ENCODE assay signal across 12 cellular contexts in the genomic region with DNA sequence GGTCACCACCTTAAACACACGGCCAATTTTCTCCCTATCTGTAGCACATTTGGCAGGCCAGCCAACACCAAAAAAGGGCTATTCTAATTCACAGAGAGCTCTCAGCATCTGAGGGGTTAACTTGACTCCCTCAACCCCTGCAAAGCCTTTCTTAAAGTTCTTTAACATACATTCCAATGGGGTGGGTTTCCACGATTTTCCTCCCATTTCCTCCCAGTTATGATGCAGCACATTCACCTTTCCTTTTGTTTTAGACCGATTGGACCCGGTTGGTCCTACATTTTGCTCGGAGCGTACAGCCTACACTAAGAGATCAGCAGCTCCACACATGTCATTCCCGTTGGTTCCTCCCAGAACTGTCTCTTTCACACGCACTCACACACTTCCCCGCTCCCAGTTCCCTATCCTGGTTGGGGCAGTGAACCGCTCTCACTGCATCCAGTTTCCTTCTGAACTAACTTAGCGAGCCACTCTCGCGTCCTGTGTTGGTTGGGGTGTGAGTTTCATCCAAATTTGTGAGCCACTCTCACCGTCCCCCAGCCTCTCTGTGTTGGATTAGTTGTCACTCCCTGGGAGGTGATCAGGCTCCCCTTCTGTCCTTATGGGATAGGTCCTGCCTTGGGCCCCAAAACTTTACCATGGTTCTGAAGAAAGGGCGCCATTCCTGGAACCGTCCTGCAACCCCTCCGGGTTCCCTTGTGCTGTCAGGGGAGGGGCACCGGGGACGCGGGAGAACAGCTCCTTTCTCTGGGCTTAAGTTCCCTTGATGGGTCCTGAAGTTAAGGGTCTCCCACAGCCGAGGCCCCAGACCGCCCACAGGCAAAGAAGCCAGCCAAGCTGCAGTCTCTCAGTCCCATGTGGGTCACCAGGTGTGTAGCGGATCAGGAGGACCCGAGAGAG. TPM values are rescaled to one million over a fixed set of nuclear protein-coding genes. Genes with fewer than 3 reads are reported as not detected.
A peak's percentile ranks its signal among the peaks of the same experiment; 100 is the strongest.
DNase-seq lines count a peak whose midpoint lies in the region; ATAC-seq and TF ChIP-seq lines count a peak whose summit lies in the region.
"Had no signal": no experiment of that assay in that cellular context is flagged by ENCODE, and none has a peak within 500 bp of the region (broad histone marks: within the 10 kb centered on the region; RNA-seq: fewer than 3 reads in every experiment).

No MANE protein-coding gene starts in this region.

- H3K4me1 ChIP-seq in HUES6 (ENCODE audit: control insufficient read depth, insufficient read depth, low read length) (peaks cover 36% of the 10 kb centered on the region), colonic mucosa (no peaks in the 10 kb centered on the region), subcutaneous abdominal adipose tissue (ENCODE audit: control insufficient read depth in 5 of 5, insufficient read depth in 5 of 5, low read length in 5 of 5) (peaks cover 0 to 7% (median 0%) of the 10 kb centered on the region in 5 donors), spleen (no peaks in the 10 kb centered on the region)
- H3K4me1 ChIP-seq: SJCRH30 had no signal

- H3K27me3 ChIP-seq in HUES6 (ENCODE audit: control insufficient read depth, insufficient read depth, low read length) (no peaks in the 10 kb centered on the region), colonic mucosa (no peaks in the 10 kb centered on the region), subcutaneous abdominal adipose tissue (ENCODE audit: control insufficient read depth in 5 of 5, insufficient read depth in 4 of 5, low read length in 5 of 5) (peaks cover 0 to 11% (median 0%) of the 10 kb centered on the region in 5 donors), spleen (replicated peaks in 1 of 7) (no peaks in the 10 kb centered on the region)
- H3K27me3 ChIP-seq: SJCRH30 had no signal

- peak overlapping the region; percentile 28 for H3K9ac ChIP-seq in HUES6 (ENCODE audit: low read length)
- peak overlapping the region; percentile 30 to 36 for H3K9ac ChIP-seq in colonic mucosa (ENCODE audit: low read depth in 2 of 2, low read length in 2 of 2)
- no peak overlapping the region for H3K9ac ChIP-seq in subcutaneous abdominal adipose tissue (ENCODE audit: low read length in 5 of 5)

- intact Hi-C loops in colonic mucosa (cut with DNase I) = no loop called here
- intact Hi-C loops in spleen (cut with DNase I; ENCODE audit: low total_unique reads) = no loop called here

- no peak for TF ChIP-seq POLR2A in spleen (IDR thresholded peaks at IDR 0.05)

- H3K4me3 ChIP-seq in HUES6 (ENCODE audit: low read depth, low read length) (peak overlapping the region; percentile 52), colonic mucosa (no peak overlapping the region), subcutaneous abdominal adipose tissue (ENCODE audit: low read depth in 1 of 5, low read length in 5 of 5) (peak overlapping the region in 3 of 5 donors; percentile 22 to 30 (median 26)), spleen (no peak overlapping the region)
- H3K4me3 ChIP-seq: SJCRH30 had no signal

- 64 to 81% (median 73%) methylated on average over 24 of the region's 24 CpGs for WGBS in spleen, 5 donors

- no peak for ATAC-seq in HG02884 (IDR thresholded peaks at IDR 0.05; ENCODE audit: unreplicated experiment)

- H3K36me3 ChIP-seq in HUES6 (ENCODE audit: control insufficient read depth, insufficient read depth, low read length) (no peaks in the 10 kb centered on the region), colonic mucosa (no peaks in the 10 kb centered on the region), subcutaneous abdominal adipose tissue (ENCODE audit: control insufficient read depth in 5 of 5, insufficient read depth in 5 of 5, low read length in 5 of 5) (no peaks in the 10 kb centered on the region), spleen (no peaks in the 10 kb centered on the region)
- H3K36me3 ChIP-seq: SJCRH30 had no signal

- H3K27ac ChIP-seq in HUES6 (ENCODE audit: low read depth, low read length) (peak overlapping the region; percentile 61), colonic mucosa (peak overlapping the region; percentile 48), subcutaneous abdominal adipose tissue (ENCODE audit: low read depth, low read length) (no peak overlapping the region), spleen (no peak overlapping the region)
- H3K27ac ChIP-seq: SJCRH30 had no signal

- TF ChIP-seq CTCF in colonic mucosa (IDR thresholded peaks at IDR 0.05) (no peak), spleen (IDR thresholded peaks at IDR 0.05 in 8 of 11, conservative IDR thresholded peaks at IDR 0.05 in 3 of 11) (no peak)

- no peaks in the 10 kb centered on the region for H3K9me3 ChIP-seq in HUES6 (ENCODE audit: control insufficient read depth, insufficient read depth, low read depth, low read length)
- H3K9me3 ChIP-seq in colonic mucosa = no peaks in the 10 kb centered on the region
- no peaks in the 10 kb centered on the region for H3K9me3 ChIP-seq in subcutaneous abdominal adipose tissue (ENCODE audit: control insufficient read depth in 5 of 5, low read length in 5 of 5)
- peaks cover 0 to 4% (median 0%) of the 10 kb centered on the region in 8 donors for H3K9me3 ChIP-seq in spleen
- H3K9me3 ChIP-seq: SJCRH30 had no signal

- DNase-seq in colonic mucosa (no peak), left kidney (ENCODE audit: low read depth, low spot score) (peak; percentile 41), RPMI8226 (no peak), NCI-H2227 (lab: John Stamatoyannopoulos, UW; ENCODE audit: unreplicated experiment) (no peak), spleen (no peak)
- DNase-seq: activated CD8-positive, alpha-beta memory T cell treated with anti-CD3 and anti-CD28 coated beads, Interleukin-2, amount 50 U/mL, for 4 hours; NCI-H1436; SJCRH30; stimulated activated CD4-positive, alpha-beta T cell treated with anti-CD3 and anti-CD28 coated beads, Interleukin-4, amount 100 ng/mL, for 1 hour had no signal

RNA-seq across cellular contexts. Expression of a gene that starts 45.1 kb away (rescaled TPM):
- 100 to 1,000 TPM in 1 of 2 donors, 10 to 100 TPM in 1; 36.5 to 135 TPM for total RNA-seq in colonic mucosa
- total RNA-seq in spleen = not detected
- not detected for polyA plus RNA-seq in spleen
- total RNA-seq: SJCRH30 had no signal

Comparison
In these comparisons a context has a peak if more than half of its experiments do, and no peak if none do; other contexts are left out.
1. H3K27ac ChIP-seq: peak in HUES6 (single experiment) and colonic mucosa (single experiment); none in subcutaneous abdominal adipose tissue (single experiment) and spleen (0 of 8).
2. H3K4me3 ChIP-seq: peak in HUES6 (single experiment) and subcutaneous abdominal adipose tissue (3 of 5); none in colonic mucosa (single experiment) and spleen (0 of 8).
3. H3K9ac ChIP-seq: peak in HUES6 (single experiment) and colonic mucosa (2 of 2); none in subcutaneous abdominal adipose tissue (0 of 5).
4. RNA of a gene that starts 45.1 kb away (total RNA-seq): 36.5 to 135 TPM in colonic mucosa; not detected in spleen; every median in the first group is over 10 times any median in the second.